2 cellular contexts compared by ENCODE assay signal in genomic region chr11:560305-561147, GRCh38.
TF ChIP-seq lines count a peak whose summit lies in the region.

TSS of gene LMNTD2 (minus strand) at chr11:560738. CDS start at chr11:560716, 22 bp downstream.
TSS of gene RASSF7 (plus strand) at chr11:560970. CDS start at chr11:561769, 799 bp downstream.

TF ChIP-seq in HCT116, 20 proteins besides CTCF, POLR2A, EP300 and RAD21 (continued from another document):
- TF ChIP-seq REST (IDR thresholded peaks at IDR 0.05; ENCODE audit: low read depth): no peak

TF ChIP-seq in SK-N-SH treated with all-trans-retinoic acid at 6 μM for 48 hours, 23 proteins besides CTCF, POLR2A, EP300 and RAD21 (continued from another document):
- TF ChIP-seq CSRNP3 (CRISPR knock-in tag; IDR thresholded peaks at IDR 0.05) (no peak), ARNTL (CRISPR knock-in tag; IDR thresholded peaks at IDR 0.05; ENCODE audit: borderline replicate concordance, low read depth) (no peak), ESRRG (CRISPR knock-in tag; IDR thresholded peaks at IDR 0.05) (no peak), ZFP3 (CRISPR knock-in tag; IDR thresholded peaks at IDR 0.05) (no peak), TOX (CRISPR knock-in tag; IDR thresholded peaks at IDR 0.05; ENCODE audit: borderline replicate concordance) (no peak), ZFP30 (CRISPR knock-in tag; IDR thresholded peaks at IDR 0.05) (no peak), SNAI2 (CRISPR knock-in tag; IDR thresholded peaks at IDR 0.05) (no peak)
